ENCODE assay signal across 8 cellular contexts in genomic region chr15:84500165-84500889, GRCh38.
DNase-seq lines count a peak whose midpoint lies in the region; ATAC-seq and TF ChIP-seq lines count a peak whose summit lies in the region.
"Not testable (repeated sequence)": the region's sequence is repeated elsewhere in the genome, so short reads cannot be mapped to it uniquely, and the experiment has no call there.

No MANE protein-coding gene starts in this region.

- not testable (repeated sequence) for ATAC-seq in right lobe of liver

- H3K4me1 ChIP-seq in esophagus muscularis mucosa, right lobe of liver: not testable (repeated sequence)

- not testable (repeated sequence) for H3K27ac Mint-ChIP-seq in activated CD4-positive, alpha-beta memory T cell treated with anti-CD3 and anti-CD28 coated beads, Interleukin-2, amount 10 ng/mL, durations not matched to agents 7 days and 5 days; activated naive CD8-positive, alpha-beta T cell treated with anti-CD3 and anti-CD28 coated beads for 36 hours

- not testable (repeated sequence) for TF ChIP-seq CTCF in AG04449 (IDR thresholded peaks at IDR 0.05; ENCODE audit: insufficient read depth, low read length, missing control alignments); esophagus muscularis mucosa (IDR thresholded peaks at IDR 0.05)
- TF ChIP-seq CTCF in right lobe of liver (IDR thresholded peaks at IDR 0.05) = peak in 1 of 4 donors; percentile 5

- WGBS in esophagus muscularis mucosa = no CpG with 5 or more reads among the region's 60 CpGs
- no CpG with 5 or more reads among the region's 60 CpGs for WGBS in right lobe of liver (ENCODE audit: insufficient coverage, low coverage, low lambda C conversion rate, missing lambda C conversion rate)

- intact Hi-C loops in esophagus muscularis mucosa (cut with DNase I); right lobe of liver (cut with DNase I): not testable (repeated sequence)

- POLR2A ChIA-PET in AG04449 (lab: Yijun Ruan, JAX); activated CD4-positive, alpha-beta memory T cell treated with anti-CD3 and anti-CD28 coated beads, Interleukin-2, amount 10 ng/mL, durations not matched to agents 7 days and 5 days (lab: Charles Lee): not testable (repeated sequence)

- H3K27ac ChIP-seq in esophagus muscularis mucosa (replicated peaks in 1 of 4) (peak overlapping the region; percentile 66 to 83 (median 74)), skin epidermis (peak overlapping the region in 11 of 21 experiments; percentile 42 to 83 (median 69))
- H3K27ac ChIP-seq in right lobe of liver = not testable (repeated sequence)

- not testable (repeated sequence) for H3K9me3 ChIP-seq in MG63, esophagus muscularis mucosa, right lobe of liver

- not testable (repeated sequence) for H3K4me1 Mint-ChIP-seq in activated CD4-positive, alpha-beta memory T cell treated with anti-CD3 and anti-CD28 coated beads, Interleukin-2, amount 10 ng/mL, durations not matched to agents 7 days and 5 days; activated naive CD8-positive, alpha-beta T cell treated with anti-CD3 and anti-CD28 coated beads for 36 hours

- H3K9me3 Mint-ChIP-seq in activated CD4-positive, alpha-beta memory T cell treated with anti-CD3 and anti-CD28 coated beads, Interleukin-2, amount 10 ng/mL, durations not matched to agents 7 days and 5 days; activated naive CD8-positive, alpha-beta T cell treated with anti-CD3 and anti-CD28 coated beads for 36 hours: not testable (repeated sequence)

- H3K27me3 ChIP-seq in MG63, esophagus muscularis mucosa, right lobe of liver: not testable (repeated sequence)

- H3K36me3 ChIP-seq in MG63, esophagus muscularis mucosa, right lobe of liver: not testable (repeated sequence)

- TF ChIP-seq POLR2A in esophagus muscularis mucosa (IDR thresholded peaks at IDR 0.05; ENCODE audit: low read depth); right lobe of liver (IDR thresholded peaks at IDR 0.05): not testable (repeated sequence)

- not testable (repeated sequence) for H3K36me3 Mint-ChIP-seq in activated CD4-positive, alpha-beta memory T cell treated with anti-CD3 and anti-CD28 coated beads, Interleukin-2, amount 10 ng/mL, durations not matched to agents 7 days and 5 days (ENCODE audit: low read depth); activated naive CD8-positive, alpha-beta T cell treated with anti-CD3 and anti-CD28 coated beads for 36 hours

- TF ChIP-seq EP300 in esophagus muscularis mucosa (IDR thresholded peaks at IDR 0.05) = not testable (repeated sequence)

- DNase-seq in AG04449 (ENCODE audit: low read depth, low spot score); esophagus muscularis mucosa (ENCODE audit: extremely low spot score): not testable (repeated sequence)
- DNase-seq in MG63 (peak; percentile 54), right lobe of liver (peak in 2 of 3 donors; percentile 11 to 45)
- DNase-seq in activated CD4-positive, alpha-beta memory T cell treated with anti-CD3 and anti-CD28 coated beads, Interleukin-2, amount 10 ng/mL, durations not matched to agents 7 days and 5 days = peak; percentile 34
- peak; percentile 58 for DNase-seq in activated naive CD8-positive, alpha-beta T cell treated with anti-CD3 and anti-CD28 coated beads for 36 hours
- peak; percentile 2 to 5 for DNase-seq in stimulated activated CD8-positive, alpha-beta memory T cell treated with anti-CD3 and anti-CD28 coated beads, Interleukin-7, amount 100 ng/mL, for 1 hour (ENCODE audit: low read depth in 2 of 2)

- H3K27me3 Mint-ChIP-seq in activated CD4-positive, alpha-beta memory T cell treated with anti-CD3 and anti-CD28 coated beads, Interleukin-2, amount 10 ng/mL, durations not matched to agents 7 days and 5 days; activated naive CD8-positive, alpha-beta T cell treated with anti-CD3 and anti-CD28 coated beads for 36 hours: not testable (repeated sequence)

- peak overlapping the region; percentile 18; the same call in 1 of the 2 replicates for H3K4me3 ChIP-seq in AG04449 (ENCODE audit: low read depth, low read length)
- peak overlapping the region; percentile 27; the same call in 1 of the 2 replicates for H3K4me3 ChIP-seq in MG63
- peak overlapping the region; percentile 36 to 63 (median 45) for H3K4me3 ChIP-seq in esophagus muscularis mucosa
- H3K4me3 ChIP-seq in right lobe of liver = peak overlapping the region in 2 of 3 donors; percentile 33 to 43
- H3K4me3 ChIP-seq in skin epidermis = peak overlapping the region; percentile 24 to 45 (median 34)

- H3K4me3 Mint-ChIP-seq in activated CD4-positive, alpha-beta memory T cell treated with anti-CD3 and anti-CD28 coated beads, Interleukin-2, amount 10 ng/mL, durations not matched to agents 7 days and 5 days; activated naive CD8-positive, alpha-beta T cell treated with anti-CD3 and anti-CD28 coated beads for 36 hours: not testable (repeated sequence)

- CTCF ChIA-PET in AG04449 (lab: Yijun Ruan, JAX); activated CD4-positive, alpha-beta memory T cell treated with anti-CD3 and anti-CD28 coated beads, Interleukin-2, amount 10 ng/mL, durations not matched to agents 7 days and 5 days (lab: Charles Lee): not testable (repeated sequence)
